12 cellular contexts compared by ENCODE assay signal in the genomic region with DNA sequence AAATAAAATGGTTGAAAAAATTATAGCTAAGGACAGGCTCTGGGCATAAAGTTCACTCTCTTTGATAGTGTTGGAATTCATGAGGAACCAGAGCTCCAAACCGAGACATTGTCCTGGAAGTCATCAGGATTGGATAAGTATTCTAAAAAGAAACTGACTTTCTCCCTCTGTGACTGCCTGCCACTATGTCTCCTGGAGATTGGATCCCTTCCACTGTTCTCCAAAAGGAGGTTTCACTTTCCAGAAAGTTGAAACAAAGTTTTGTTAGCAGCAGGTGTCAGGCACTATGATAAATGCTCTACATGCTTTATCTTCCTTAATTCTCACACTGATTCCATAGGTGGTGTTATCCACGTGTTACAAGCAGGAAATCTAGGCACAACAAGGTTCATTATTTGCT. TPM values are rescaled to one million over a fixed set of nuclear protein-coding genes. Genes with fewer than 3 reads are reported as not detected.
DNase-seq lines count a peak whose midpoint lies in the region; ATAC-seq and TF ChIP-seq lines count a peak whose summit lies in the region.
"Had no signal": no experiment of that assay in that cellular context is flagged by ENCODE, and none has a peak within 500 bp of the region (broad histone marks: within the 10 kb centered on the region; RNA-seq: fewer than 3 reads in every experiment).

No MANE protein-coding gene starts in this region.

- H3K27me3 ChIP-seq in thyroid gland, result no peaks in the 10 kb centered on the region

- TF ChIP-seq CTCF in thyroid gland (IDR thresholded peaks at IDR 0.05) (no peak), mesothelial cell of epicardium (IDR thresholded peaks at IDR 0.05; ENCODE audit: unreplicated experiment) (no peak)

- peak overlapping the region; percentile 84 to 95 (median 86) for H3K27ac ChIP-seq in thyroid gland

- DNase-seq in LHCN-M2 (ENCODE audit: low read depth), result peak; percentile 4
- peak; percentile 25 to 29 for DNase-seq in thyroid gland
- DNase-seq in activated T-helper 2 cell treated with anti-CD3 and anti-CD28 coated beads, Interferon-gamma antibody, Interleukin-2, Interleukin-4, amounts not matched to agents 10 μg/mL and 5 μg/mL and 100 μg/mL, durations not matched to agents 14 hours and 24 hours and 36 hours (ENCODE audit: low spot score), result no peak
- DNase-seq in activated CD8-positive, alpha-beta T cell treated with anti-CD3 and anti-CD28 coated beads, Interleukin-2, amount 10 ng/mL, durations not matched to agents 7 days and 5 days, result no peak
- no peak for DNase-seq in mesothelial cell of epicardium (ENCODE audit: low spot score in 2 of 2, unreplicated experiment in 2 of 2)
- no peak for DNase-seq in UCSD-AML1 (lab: John Stamatoyannopoulos, UW; ENCODE audit: unreplicated experiment)
- DNase-seq: activated T-cell treated with anti-CD3 and anti-CD28 coated beads, Interleukin-2, amount 50 U/mL, for 48 hours; natural killer cell; SW 1271 had no signal

- H3K9me3 ChIP-seq in thyroid gland, result no peaks in the 10 kb centered on the region

- POLR2A ChIA-PET in activated CD8-positive, alpha-beta T cell treated with anti-CD3 and anti-CD28 coated beads, Interleukin-2, amount 10 ng/mL, durations not matched to agents 7 days and 5 days (lab: Charles Lee), result no interaction called here

- H3K27ac Mint-ChIP-seq in activated T-helper 2 cell treated with anti-CD3 and anti-CD28 coated beads, Interferon-gamma antibody, Interleukin-2, Interleukin-4, amounts not matched to agents 10 μg/mL and 5 μg/mL and 100 μg/mL, durations not matched to agents 14 hours and 24 hours and 36 hours, result no peak overlapping the region
- H3K27ac Mint-ChIP-seq in activated CD8-positive, alpha-beta T cell treated with anti-CD3 and anti-CD28 coated beads, Interleukin-2, amount 10 ng/mL, durations not matched to agents 7 days and 5 days, result no peak overlapping the region
- no peak overlapping the region for H3K27ac Mint-ChIP-seq in mesothelial cell of epicardium
- H3K27ac Mint-ChIP-seq: natural killer cell had no signal

- H3K36me3 ChIP-seq in thyroid gland, result no peaks in the 10 kb centered on the region

- no peaks in the 10 kb centered on the region for H3K4me1 Mint-ChIP-seq in activated T-helper 2 cell treated with anti-CD3 and anti-CD28 coated beads, Interferon-gamma antibody, Interleukin-2, Interleukin-4, amounts not matched to agents 10 μg/mL and 5 μg/mL and 100 μg/mL, durations not matched to agents 14 hours and 24 hours and 36 hours (ENCODE audit: low read depth)
- no peaks in the 10 kb centered on the region for H3K4me1 Mint-ChIP-seq in activated CD8-positive, alpha-beta T cell treated with anti-CD3 and anti-CD28 coated beads, Interleukin-2, amount 10 ng/mL, durations not matched to agents 7 days and 5 days (ENCODE audit: low read depth)
- H3K4me1 Mint-ChIP-seq in mesothelial cell of epicardium, result no peaks in the 10 kb centered on the region
- H3K4me1 Mint-ChIP-seq: natural killer cell had no signal

- no peak overlapping the region for H3K4me3 ChIP-seq in thyroid gland (replicated peaks in 1 of 3)

- H3K9me3 Mint-ChIP-seq in activated T-helper 2 cell treated with anti-CD3 and anti-CD28 coated beads, Interferon-gamma antibody, Interleukin-2, Interleukin-4, amounts not matched to agents 10 μg/mL and 5 μg/mL and 100 μg/mL, durations not matched to agents 14 hours and 24 hours and 36 hours, result no peaks in the 10 kb centered on the region
- no peaks in the 10 kb centered on the region for H3K9me3 Mint-ChIP-seq in activated CD8-positive, alpha-beta T cell treated with anti-CD3 and anti-CD28 coated beads, Interleukin-2, amount 10 ng/mL, durations not matched to agents 7 days and 5 days (ENCODE audit: insufficient read depth)
- H3K9me3 Mint-ChIP-seq in mesothelial cell of epicardium, result peaks cover 5% of the 10 kb centered on the region
- H3K9me3 Mint-ChIP-seq: natural killer cell had no signal

- CTCF ChIA-PET in activated CD8-positive, alpha-beta T cell treated with anti-CD3 and anti-CD28 coated beads, Interleukin-2, amount 10 ng/mL, durations not matched to agents 7 days and 5 days (lab: Charles Lee), result no interaction called here

- intact Hi-C loops in thyroid gland (cut with DNase I), result no loop called here
- intact Hi-C loops in activated T-helper 2 cell treated with anti-CD3 and anti-CD28 coated beads, Interferon-gamma antibody, Interleukin-2, Interleukin-4, amounts not matched to agents 10 μg/mL and 5 μg/mL and 100 μg/mL, durations not matched to agents 14 hours and 24 hours and 36 hours (cut with micrococcal nuclease), result no loop called here

- H3K36me3 Mint-ChIP-seq in activated T-helper 2 cell treated with anti-CD3 and anti-CD28 coated beads, Interferon-gamma antibody, Interleukin-2, Interleukin-4, amounts not matched to agents 10 μg/mL and 5 μg/mL and 100 μg/mL, durations not matched to agents 14 hours and 24 hours and 36 hours (ENCODE audit: low read depth), result no peaks in the 10 kb centered on the region
- no peaks in the 10 kb centered on the region for H3K36me3 Mint-ChIP-seq in activated CD8-positive, alpha-beta T cell treated with anti-CD3 and anti-CD28 coated beads, Interleukin-2, amount 10 ng/mL, durations not matched to agents 7 days and 5 days (ENCODE audit: low read depth)
- H3K36me3 Mint-ChIP-seq in mesothelial cell of epicardium, result no peaks in the 10 kb centered on the region
- H3K36me3 Mint-ChIP-seq: natural killer cell had no signal

- 18 to 41% methylated on average over 2 of the region's 2 CpGs for WGBS in thyroid gland, 2 donors

- H3K4me3 Mint-ChIP-seq in activated T-helper 2 cell treated with anti-CD3 and anti-CD28 coated beads, Interferon-gamma antibody, Interleukin-2, Interleukin-4, amounts not matched to agents 10 μg/mL and 5 μg/mL and 100 μg/mL, durations not matched to agents 14 hours and 24 hours and 36 hours (ENCODE audit: low read depth), result no peak overlapping the region
- no peak overlapping the region for H3K4me3 Mint-ChIP-seq in activated CD8-positive, alpha-beta T cell treated with anti-CD3 and anti-CD28 coated beads, Interleukin-2, amount 10 ng/mL, durations not matched to agents 7 days and 5 days
- H3K4me3 Mint-ChIP-seq in mesothelial cell of epicardium, result no peak overlapping the region
- H3K4me3 Mint-ChIP-seq: natural killer cell had no signal

- ATAC-seq in GM19372 (IDR thresholded peaks at IDR 0.05; ENCODE audit: low read depth, unreplicated experiment), result peak; percentile 17
- peak; percentile 30 for ATAC-seq in HG02884 (IDR thresholded peaks at IDR 0.05; ENCODE audit: unreplicated experiment)
- no peak for ATAC-seq in activated CD8-positive, alpha-beta T cell treated with anti-CD3 and anti-CD28 coated beads, Interleukin-2, amount 10 ng/mL, durations not matched to agents 7 days and 5 days
- ATAC-seq: natural killer cell had no signal

- no peak for TF ChIP-seq POLR2A in thyroid gland (IDR thresholded peaks at IDR 0.05)

- peaks cover 12% of the 10 kb centered on the region in 2 donors for H3K4me1 ChIP-seq in thyroid gland

- H3K27me3 Mint-ChIP-seq in activated T-helper 2 cell treated with anti-CD3 and anti-CD28 coated beads, Interferon-gamma antibody, Interleukin-2, Interleukin-4, amounts not matched to agents 10 μg/mL and 5 μg/mL and 100 μg/mL, durations not matched to agents 14 hours and 24 hours and 36 hours (ENCODE audit: low read depth), result peaks cover 2% of the 10 kb centered on the region
- peaks cover 6% of the 10 kb centered on the region for H3K27me3 Mint-ChIP-seq in activated CD8-positive, alpha-beta T cell treated with anti-CD3 and anti-CD28 coated beads, Interleukin-2, amount 10 ng/mL, durations not matched to agents 7 days and 5 days (ENCODE audit: low read depth)
- no peaks in the 10 kb centered on the region for H3K27me3 Mint-ChIP-seq in mesothelial cell of epicardium (ENCODE audit: low read depth)

RNA-seq across cellular contexts. Expression of gene BANK1, which starts 16.8 kb away (rescaled TPM):
- 0.06 TPM in 1 of 2 replicates, not detected in the other for total RNA-seq in LHCN-M2 (2014; rRNA removed)
- polyA plus RNA-seq in LHCN-M2 (2012), result 0.78 TPM
- 10 to 100 TPM; 15.5 to 22.8 (median 20.3) TPM for total RNA-seq in thyroid gland
- 0.14 and 0.16 TPM in 2 replicates for total RNA-seq in activated T-helper 2 cell treated with anti-CD3 and anti-CD28 coated beads, Interferon-gamma antibody, Interleukin-2, Interleukin-4, amounts not matched to agents 10 μg/mL and 5 μg/mL and 100 μg/mL, durations not matched to agents 14 hours and 24 hours and 36 hours
- total RNA-seq in activated CD8-positive, alpha-beta T cell treated with anti-CD3 and anti-CD28 coated beads, Interleukin-2, amount 10 ng/mL, durations not matched to agents 7 days and 5 days, result under 1 TPM; 0.24 to 0.29 TPM
- total RNA-seq in mesothelial cell of epicardium, result 0.63 to 0.87 TPM (median 0.82 TPM) in 3 replicates
- total RNA-seq: G401 had no signal

Comparison
In these comparisons a context has a peak if more than half of its experiments do, and no peak if none do; other contexts are left out.
1. DNase-seq: peak in LHCN-M2 (single experiment) and thyroid gland (2 of 2); none in activated T-helper 2 cell treated with anti-CD3 and anti-CD28 coated beads, Interferon-gamma antibody, Interleukin-2, Interleukin-4, amounts not matched to agents 10 μg/mL and 5 μg/mL and 100 μg/mL, durations not matched to agents 14 hours and 24 hours and 36 hours (single experiment), activated CD8-positive, alpha-beta T cell treated with anti-CD3 and anti-CD28 coated beads, Interleukin-2, amount 10 ng/mL, durations not matched to agents 7 days and 5 days (single experiment), mesothelial cell of epicardium (0 of 2) and UCSD-AML1 (single experiment).